1 cellular context compared by ENCODE assay signal in genomic region chr17:13003454-13003851, GRCh38.
TF ChIP-seq lines count a peak whose summit lies in the region.

No MANE protein-coding gene starts in this region.

TF ChIP-seq in K562, 482 proteins besides CTCF, POLR2A, EP300 and RAD21 (continued from another document):
- TF ChIP-seq ZBTB2 (IDR thresholded peaks at IDR 0.05) (no peak), ZSCAN32 (CRISPR knock-in tag; IDR thresholded peaks at IDR 0.05) (no peak), RBFOX2 (IDR thresholded peaks at IDR 0.05; ENCODE audit: low read depth, low read length) (0 out of 2 replicates have a peak, but pooled peaks have one; percentile 21), BRCA1 (IDR thresholded peaks at IDR 0.05) (no peak), BRCA1 (CRISPR knock-in tag; IDR thresholded peaks at IDR 0.05) (no peak), NCOR1 (IDR thresholded peaks at IDR 0.05) (no peak), NUFIP1 (IDR thresholded peaks at IDR 0.05; ENCODE audit: partially characterized antibody) (no peak), POLR3A (IDR thresholded peaks at IDR 0.05; ENCODE audit: borderline replicate concordance, extremely low read depth, insufficient read depth, insufficient read length) (no peak), ARNT (IDR thresholded peaks at IDR 0.05) (no peak), SUPT5H (IDR thresholded peaks at IDR 0.05) (no peak), POLR2G (IDR thresholded peaks at IDR 0.05; ENCODE audit: low read depth, low read length) (0 out of 2 replicates have a peak, but pooled peaks have one; percentile 18), KLF16 (IDR thresholded peaks at IDR 0.05) (no peak), ZBTB7A (IDR thresholded peaks at IDR 0.05; ENCODE audit: borderline replicate concordance, control insufficient read depth, low read depth, low read length) (no peak), SMAD1 (IDR thresholded peaks at IDR 0.05; ENCODE audit: low read depth, low read length, partially characterized antibody) (no peak)
- TF ChIP-seq, protein P1, sequence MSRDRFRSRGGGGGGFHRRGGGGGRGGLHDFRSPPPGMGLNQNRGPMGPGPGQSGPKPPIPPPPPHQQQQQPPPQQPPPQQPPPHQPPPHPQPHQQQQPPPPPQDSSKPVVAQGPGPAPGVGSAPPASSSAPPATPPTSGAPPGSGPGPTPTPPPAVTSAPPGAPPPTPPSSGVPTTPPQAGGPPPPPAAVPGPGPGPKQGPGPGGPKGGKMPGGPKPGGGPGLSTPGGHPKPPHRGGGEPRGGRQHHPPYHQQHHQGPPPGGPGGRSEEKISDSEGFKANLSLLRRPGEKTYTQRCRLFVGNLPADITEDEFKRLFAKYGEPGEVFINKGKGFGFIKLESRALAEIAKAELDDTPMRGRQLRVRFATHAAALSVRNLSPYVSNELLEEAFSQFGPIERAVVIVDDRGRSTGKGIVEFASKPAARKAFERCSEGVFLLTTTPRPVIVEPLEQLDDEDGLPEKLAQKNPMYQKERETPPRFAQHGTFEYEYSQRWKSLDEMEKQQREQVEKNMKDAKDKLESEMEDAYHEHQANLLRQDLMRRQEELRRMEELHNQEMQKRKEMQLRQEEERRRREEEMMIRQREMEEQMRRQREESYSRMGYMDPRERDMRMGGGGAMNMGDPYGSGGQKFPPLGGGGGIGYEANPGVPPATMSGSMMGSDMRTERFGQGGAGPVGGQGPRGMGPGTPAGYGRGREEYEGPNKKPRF (IDR thresholded peaks at IDR 0.05; ENCODE audit: low read depth, low read length), result no peak
- TF ChIP-seq, protein P2, sequence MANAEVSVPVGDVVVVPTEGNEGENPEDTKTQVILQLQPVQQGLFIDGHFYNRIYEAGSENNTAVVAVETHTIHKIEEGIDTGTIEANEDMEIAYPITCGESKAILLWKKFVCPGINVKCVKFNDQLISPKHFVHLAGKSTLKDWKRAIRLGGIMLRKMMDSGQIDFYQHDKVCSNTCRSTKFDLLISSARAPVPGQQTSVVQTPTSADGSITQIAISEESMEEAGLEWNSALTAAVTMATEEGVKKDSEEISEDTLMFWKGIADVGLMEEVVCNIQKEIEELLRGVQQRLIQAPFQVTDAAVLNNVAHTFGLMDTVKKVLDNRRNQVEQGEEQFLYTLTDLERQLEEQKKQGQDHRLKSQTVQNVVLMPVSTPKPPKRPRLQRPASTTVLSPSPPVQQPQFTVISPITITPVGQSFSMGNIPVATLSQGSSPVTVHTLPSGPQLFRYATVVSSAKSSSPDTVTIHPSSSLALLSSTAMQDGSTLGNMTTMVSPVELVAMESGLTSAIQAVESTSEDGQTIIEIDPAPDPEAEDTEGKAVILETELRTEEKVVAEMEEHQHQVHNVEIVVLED (CRISPR knock-in tag; IDR thresholded peaks at IDR 0.05), result no peak
